Comparison of ENCODE assay signal across 12 cellular contexts in the genomic region with DNA sequence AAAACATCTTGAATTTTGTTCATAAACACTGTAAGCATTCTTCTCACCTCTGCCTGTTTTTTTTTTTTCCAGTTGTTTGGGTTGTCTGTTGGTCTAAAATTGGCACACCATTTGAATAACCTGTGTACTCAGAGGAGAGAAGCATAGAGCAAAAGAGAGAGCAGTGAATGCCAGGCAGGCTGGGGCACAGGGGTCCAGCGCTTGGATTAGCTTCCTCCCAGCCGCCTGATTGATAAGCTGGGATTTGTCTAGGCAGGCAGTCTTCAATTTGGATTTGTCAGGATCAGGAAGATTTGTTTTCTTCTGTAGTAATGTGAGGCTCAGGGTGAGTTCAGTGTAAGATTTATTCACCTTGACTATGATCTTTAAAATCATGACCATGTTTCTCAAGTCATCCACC.
DNase-seq lines count a peak whose midpoint lies in the region; ATAC-seq lines count a peak whose summit lies in the region.
"Had no signal": no experiment of that assay in that cellular context is flagged by ENCODE, and none has a peak within 500 bp of the region (broad histone marks: within the 10 kb centered on the region; RNA-seq: fewer than 3 reads in every experiment).

No MANE protein-coding gene starts in this region.

- ATAC-seq in GM21423 (IDR thresholded peaks at IDR 0.05; ENCODE audit: unreplicated experiment) (no peak), HG03196 (IDR thresholded peaks at IDR 0.05; ENCODE audit: unreplicated experiment) (no peak)
- ATAC-seq: A549, HCT116, K562 had no signal

- peak; percentile 14 for DNase-seq in ELF-1 (ENCODE audit: low read depth, low spot score)
- peak; percentile 87 for DNase-seq in NCI-H526 treated with DMSO at 0.1 percent for 48 hours (lab: John Stamatoyannopoulos, UW)
- DNase-seq in ecto neural progenitor cell (ENCODE audit: low spot score), result peak; percentile 52
- DNase-seq in retina, result peak; percentile 31
- DNase-seq in NAMALWA (ENCODE audit: low spot score), result no peak
- DNase-seq: BE2C; CD4-positive, alpha-beta memory T cell had no signal
